Comparison of ENCODE assay signal across 8 cellular contexts in genomic region chr1:20165522-20165951, GRCh38. TPM values are rescaled to one million over a fixed set of nuclear protein-coding genes. Genes with fewer than 3 reads are reported as not detected.
A peak's percentile ranks its signal among the peaks of the same experiment; 100 is the strongest.
DNase-seq lines count a peak whose midpoint lies in the region; ATAC-seq and TF ChIP-seq lines count a peak whose summit lies in the region.

No MANE protein-coding gene starts in this region.

- no peak overlapping the region for H2AFZ ChIP-seq in KMS-11 (ENCODE audit: low read depth)

- H3K9me3 Mint-ChIP-seq in activated CD4-positive, alpha-beta memory T cell treated with anti-CD3 and anti-CD28 coated beads, Interleukin-2, amount 10 ng/mL, durations not matched to agents 7 days and 5 days: peaks cover 13% of the 10 kb centered on the region

- H3K27ac Mint-ChIP-seq in activated CD4-positive, alpha-beta memory T cell treated with anti-CD3 and anti-CD28 coated beads, Interleukin-2, amount 10 ng/mL, durations not matched to agents 7 days and 5 days: no peak overlapping the region
- H3K27ac Mint-ChIP-seq in T-helper 17 cell: no peak overlapping the region

- no peak overlapping the region for H3K9ac ChIP-seq in KMS-11
- no peak overlapping the region for H3K9ac ChIP-seq in liver (ENCODE audit: low read depth in 1 of 2, low read length in 2 of 2)

- TF ChIP-seq CTCF in DOHH2 (IDR thresholded peaks at IDR 0.05; ENCODE audit: low read depth, low read length, poor library complexity, severe bottlenecking): peak; percentile 73
- peak; percentile 32 for TF ChIP-seq CTCF in KMS-11 (conservative IDR thresholded peaks at IDR 0.05; ENCODE audit: low read depth, low read length)
- TF ChIP-seq CTCF in liver (IDR thresholded peaks at IDR 0.05; ENCODE audit: low read depth, low read length, missing input control): peak; percentile 47

- H3K4me2 ChIP-seq in DOHH2 (ENCODE audit: low read length) (no peak overlapping the region), KMS-11 (no peak overlapping the region)

- no peaks in the 10 kb centered on the region for H4K20me1 ChIP-seq in DOHH2 (ENCODE audit: control insufficient read depth, insufficient read depth, low read depth, low read length)
- no peaks in the 10 kb centered on the region for H4K20me1 ChIP-seq in KMS-11 (ENCODE audit: insufficient read depth)

- H3K4me3 ChIP-seq in DOHH2 (ENCODE audit: low read length) (no peak overlapping the region), KMS-11 (IDR thresholded peaks at IDR 0.05; ENCODE audit: insufficient read depth, low read depth, low read length) (no peak overlapping the region), liver (ENCODE audit: low read depth in 1 of 3, low read length in 3 of 3) (no peak overlapping the region)

- CTCF ChIA-PET in activated CD4-positive, alpha-beta memory T cell treated with anti-CD3 and anti-CD28 coated beads, Interleukin-2, amount 10 ng/mL, durations not matched to agents 7 days and 5 days (lab: Charles Lee): interaction anchor here (0.8 to 6.1 kb wide), 7 partner anchors 10 to 47 kb away, joined by 3 to 41 read pairs (median 5); no protein-coding TSS in a partner anchor

- H3K27me3 ChIP-seq in DOHH2 (ENCODE audit: control insufficient read depth, low read length): no peaks in the 10 kb centered on the region
- peaks cover 13% of the 10 kb centered on the region for H3K27me3 ChIP-seq in KMS-11 (ENCODE audit: insufficient read depth, low read depth)
- no peaks in the 10 kb centered on the region for H3K27me3 ChIP-seq in liver (ENCODE audit: control insufficient read depth in 4 of 4, insufficient read depth in 4 of 4, low read length in 3 of 4)

- no peaks in the 10 kb centered on the region for H3K4me1 Mint-ChIP-seq in activated CD4-positive, alpha-beta memory T cell treated with anti-CD3 and anti-CD28 coated beads, Interleukin-2, amount 10 ng/mL, durations not matched to agents 7 days and 5 days
- H3K4me1 Mint-ChIP-seq in T-helper 17 cell: peaks cover 4% of the 10 kb centered on the region

- H3K27ac ChIP-seq in DOHH2 (ENCODE audit: low read depth, low read length) (no peak overlapping the region), KMS-11 (no peak overlapping the region), liver (ENCODE audit: low read depth in 1 of 2, low read length in 2 of 2) (no peak overlapping the region)

- H3K4me1 ChIP-seq in DOHH2 (ENCODE audit: control insufficient read depth, low read length): no peaks in the 10 kb centered on the region; the same call in 1 of the 2 replicates
- no peaks in the 10 kb centered on the region for H3K4me1 ChIP-seq in KMS-11 (ENCODE audit: low read depth, poor library complexity, severe bottlenecking)
- peaks cover 0 to 4% (median under 1%) of the 10 kb centered on the region in 4 donors for H3K4me1 ChIP-seq in liver (ENCODE audit: control insufficient read depth in 4 of 4, insufficient read depth in 4 of 4, low read length in 3 of 4)

- no peaks in the 10 kb centered on the region for H3F3A ChIP-seq in DOHH2 (ENCODE audit: control insufficient read depth, insufficient read depth)

- no peak overlapping the region for H3K4me3 Mint-ChIP-seq in activated CD4-positive, alpha-beta memory T cell treated with anti-CD3 and anti-CD28 coated beads, Interleukin-2, amount 10 ng/mL, durations not matched to agents 7 days and 5 days
- no peak overlapping the region for H3K4me3 Mint-ChIP-seq in T-helper 17 cell

- peaks cover 3% of the 10 kb centered on the region for H3K27me3 Mint-ChIP-seq in activated CD4-positive, alpha-beta memory T cell treated with anti-CD3 and anti-CD28 coated beads, Interleukin-2, amount 10 ng/mL, durations not matched to agents 7 days and 5 days
- no peaks in the 10 kb centered on the region for H3K27me3 Mint-ChIP-seq in T-helper 17 cell

- DNase-seq in activated CD4-positive, alpha-beta memory T cell treated with anti-CD3 and anti-CD28 coated beads, Interleukin-2, amount 10 ng/mL, durations not matched to agents 7 days and 5 days: peak; percentile 30
- DNase-seq in inferior parietal cortex (ENCODE audit: extremely low spot score): no peak
- DNase-seq in T-helper 17 cell: no peak
- no peak for DNase-seq in stimulated activated CD4-positive, alpha-beta T cell treated with anti-CD3 and anti-CD28 coated beads, Interleukin-4, amount 100 ng/mL, for 1 hour

- no peaks in the 10 kb centered on the region for H3K36me3 ChIP-seq in DOHH2 (ENCODE audit: control insufficient read depth, low read length)
- H3K36me3 ChIP-seq in KMS-11 (ENCODE audit: insufficient read depth): no peaks in the 10 kb centered on the region
- H3K36me3 ChIP-seq in liver (ENCODE audit: control insufficient read depth in 4 of 4, insufficient read depth in 3 of 4, low read depth in 1 of 4, low read length in 3 of 4): no peaks in the 10 kb centered on the region

- TF ChIP-seq RAD21 in liver (IDR thresholded peaks at IDR 0.05): peak; percentile 65 to 73

- H3K79me2 ChIP-seq in DOHH2 (ENCODE audit: control insufficient read depth, low read length): no peaks in the 10 kb centered on the region
- H3K79me2 ChIP-seq in KMS-11 (ENCODE audit: insufficient read depth, low read depth): no peaks in the 10 kb centered on the region

- POLR2A ChIA-PET in activated CD4-positive, alpha-beta memory T cell treated with anti-CD3 and anti-CD28 coated beads, Interleukin-2, amount 10 ng/mL, durations not matched to agents 7 days and 5 days (lab: Charles Lee): no interaction called here

- H3K9me2 ChIP-seq in DOHH2 (replicated peaks; ENCODE audit: control insufficient read depth, low read length): no peaks in the 10 kb centered on the region

- WGBS in liver: 80% methylated on average over 16 of the region's 16 CpGs

- H3K36me3 Mint-ChIP-seq in activated CD4-positive, alpha-beta memory T cell treated with anti-CD3 and anti-CD28 coated beads, Interleukin-2, amount 10 ng/mL, durations not matched to agents 7 days and 5 days (ENCODE audit: low read depth): no peaks in the 10 kb centered on the region
- H3K36me3 Mint-ChIP-seq in T-helper 17 cell (ENCODE audit: low read depth): peaks cover 4% of the 10 kb centered on the region

- ATAC-seq in T-helper 17 cell (no peak), HG02938 (IDR thresholded peaks at IDR 0.05; ENCODE audit: unreplicated experiment) (no peak)

- H3K9me3 ChIP-seq in DOHH2 (ENCODE audit: control insufficient read depth, insufficient read depth, low read length) (peaks cover 4% of the 10 kb centered on the region), liver (ENCODE audit: control insufficient read depth in 4 of 4, low read length in 3 of 4) (peaks cover 0 to 5% (median 0%) of the 10 kb centered on the region in 4 donors), T-helper 17 cell (ENCODE audit: control insufficient read depth, low read length, poor library complexity, severe bottlenecking) (no peaks in the 10 kb centered on the region)

TF ChIP-seq in liver, 16 proteins besides CTCF, POLR2A, EP300 and RAD21 (continues in another document):
- TF ChIP-seq YY1 (IDR thresholded peaks at IDR 0.05) (no peak), EGR1 (IDR thresholded peaks at IDR 0.05; ENCODE audit: low read depth in 2 of 2) (no peak), SP1 (IDR thresholded peaks at IDR 0.05) (no peak), JUND (IDR thresholded peaks at IDR 0.05) (no peak), TAF1 (conservative IDR thresholded peaks at IDR 0.05) (no peak), RXRA (IDR thresholded peaks at IDR 0.05) (no peak), NR2F2 (IDR thresholded peaks at IDR 0.05) (no peak), MAX (IDR thresholded peaks at IDR 0.05) (no peak), HNF4G (IDR thresholded peaks at IDR 0.05) (no peak)
- TF ChIP-seq, protein P1, sequence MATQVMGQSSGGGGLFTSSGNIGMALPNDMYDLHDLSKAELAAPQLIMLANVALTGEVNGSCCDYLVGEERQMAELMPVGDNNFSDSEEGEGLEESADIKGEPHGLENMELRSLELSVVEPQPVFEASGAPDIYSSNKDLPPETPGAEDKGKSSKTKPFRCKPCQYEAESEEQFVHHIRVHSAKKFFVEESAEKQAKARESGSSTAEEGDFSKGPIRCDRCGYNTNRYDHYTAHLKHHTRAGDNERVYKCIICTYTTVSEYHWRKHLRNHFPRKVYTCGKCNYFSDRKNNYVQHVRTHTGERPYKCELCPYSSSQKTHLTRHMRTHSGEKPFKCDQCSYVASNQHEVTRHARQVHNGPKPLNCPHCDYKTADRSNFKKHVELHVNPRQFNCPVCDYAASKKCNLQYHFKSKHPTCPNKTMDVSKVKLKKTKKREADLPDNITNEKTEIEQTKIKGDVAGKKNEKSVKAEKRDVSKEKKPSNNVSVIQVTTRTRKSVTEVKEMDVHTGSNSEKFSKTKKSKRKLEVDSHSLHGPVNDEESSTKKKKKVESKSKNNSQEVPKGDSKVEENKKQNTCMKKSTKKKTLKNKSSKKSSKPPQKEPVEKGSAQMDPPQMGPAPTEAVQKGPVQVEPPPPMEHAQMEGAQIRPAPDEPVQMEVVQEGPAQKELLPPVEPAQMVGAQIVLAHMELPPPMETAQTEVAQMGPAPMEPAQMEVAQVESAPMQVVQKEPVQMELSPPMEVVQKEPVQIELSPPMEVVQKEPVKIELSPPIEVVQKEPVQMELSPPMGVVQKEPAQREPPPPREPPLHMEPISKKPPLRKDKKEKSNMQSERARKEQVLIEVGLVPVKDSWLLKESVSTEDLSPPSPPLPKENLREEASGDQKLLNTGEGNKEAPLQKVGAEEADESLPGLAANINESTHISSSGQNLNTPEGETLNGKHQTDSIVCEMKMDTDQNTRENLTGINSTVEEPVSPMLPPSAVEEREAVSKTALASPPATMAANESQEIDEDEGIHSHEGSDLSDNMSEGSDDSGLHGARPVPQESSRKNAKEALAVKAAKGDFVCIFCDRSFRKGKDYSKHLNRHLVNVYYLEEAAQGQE (IDR thresholded peaks at IDR 0.05): no peak

RNA-seq across cellular contexts. Expression of gene UBXN10, which starts 20.4 kb away (rescaled TPM):
- 1 to 10 TPM; 1.5 to 1.7 TPM for total RNA-seq in activated CD4-positive, alpha-beta memory T cell treated with anti-CD3 and anti-CD28 coated beads, Interleukin-2, amount 10 ng/mL, durations not matched to agents 7 days and 5 days
- total RNA-seq in liver (1 to 10 TPM; 1.1 to 2.3 TPM), T-helper 17 cell (1 to 10 TPM in 1 of 2 donors, under 1 TPM in 1; 0.81 to 1.0 TPM)
- 1 to 10 TPM in 1 of 2 donors, under 1 TPM in 1; 0.50 to 1.1 TPM for polyA plus RNA-seq in liver

RNA-seq across cellular contexts. Expression of gene PLA2G2C, which starts 20.8 kb away (rescaled TPM):
- under 1 TPM; 0.18 to 0.40 TPM for total RNA-seq in activated CD4-positive, alpha-beta memory T cell treated with anti-CD3 and anti-CD28 coated beads, Interleukin-2, amount 10 ng/mL, durations not matched to agents 7 days and 5 days
- not detected for total RNA-seq in liver
- not detected for polyA plus RNA-seq in liver
- total RNA-seq in T-helper 17 cell: under 1 TPM in 1 of 2 donors, not detected in 1; 0.25 TPM

RNA-seq across cellular contexts. Expression of gene PLA2G2F, which starts 26.4 kb away (rescaled TPM):
- total RNA-seq in activated CD4-positive, alpha-beta memory T cell treated with anti-CD3 and anti-CD28 coated beads, Interleukin-2, amount 10 ng/mL, durations not matched to agents 7 days and 5 days: not detected
- under 1 TPM in 1 of 2 donors, not detected in 1; under 0.01 TPM for total RNA-seq in liver
- polyA plus RNA-seq in liver: not detected
- not detected for total RNA-seq in T-helper 17 cell

RNA-seq across cellular contexts. Expression of gene PLA2G2D, which starts 46.2 kb away (rescaled TPM):
- not detected for total RNA-seq in activated CD4-positive, alpha-beta memory T cell treated with anti-CD3 and anti-CD28 coated beads, Interleukin-2, amount 10 ng/mL, durations not matched to agents 7 days and 5 days
- total RNA-seq in liver (under 1 TPM; 0.08 to 0.14 TPM), T-helper 17 cell (not detected)
- under 1 TPM in 1 of 2 donors, not detected in 1; 0.06 TPM for polyA plus RNA-seq in liver
